20 cellular contexts compared by ENCODE assay signal in genomic region chr10:1266033-1266802, GRCh38.
"Had no signal": no experiment of that assay in that cellular context is flagged by ENCODE, and none has a peak within 500 bp of the region (broad histone marks: within the 10 kb centered on the region; RNA-seq: fewer than 3 reads in every experiment).

No MANE protein-coding gene starts in this region.

- DNase-seq: effector CD8-positive, alpha-beta T cell; glutamatergic neuron; immature natural killer cell; left lung; mesendoderm; naive thymus-derived CD8-positive, alpha-beta T cell; right cardiac atrium; stimulated activated CD4-positive, alpha-beta T cell treated with anti-CD3 and anti-CD28 coated beads, Interleukin-4, amount 100 ng/mL, for 1 hour; stimulated activated CD8-positive, alpha-beta memory T cell treated with anti-CD3 and anti-CD28 coated beads, Interleukin-4, amount 100 ng/mL, for 48 hours; stimulated activated naive CD8-positive, alpha-beta T cell treated with anti-CD3 and anti-CD28 coated beads, Interleukin-15, Interleukin-2, amounts not matched to agents 100 U/mL and 50 U/mL, for 24 hours had no signal

- H3K27me3 ChIP-seq: left lung, suprapubic skin, tibial artery, upper lobe of left lung, vagina had no signal

- H3K9me3 ChIP-seq: gastroesophageal sphincter, suprapubic skin, tibial artery, upper lobe of left lung, vagina had no signal

- H3K27ac ChIP-seq: coronary artery, gastroesophageal sphincter, left lung, suprapubic skin, tibial artery, upper lobe of left lung, vagina had no signal

- ATAC-seq: esophagus mucosa; gastroesophageal sphincter; left lung; naive thymus-derived CD8-positive, alpha-beta T cell; right cardiac atrium; stimulated activated effector memory CD8-positive, alpha-beta T cell treated with anti-CD3 and anti-CD28 coated beads, Interleukin-12 subunit alpha, Interleukin-12 subunit beta, amount 100 ng/mL, for 72 hours; stimulated activated naive CD8-positive, alpha-beta T cell treated with anti-CD3 and anti-CD28 coated beads, Interleukin-15, Interleukin-2, amounts not matched to agents 100 U/mL and 50 U/mL, for 24 hours had no signal

- H3K36me3 ChIP-seq: gastroesophageal sphincter, left lung, suprapubic skin, tibial artery, upper lobe of left lung, vagina had no signal

- H3K4me3 ChIP-seq: coronary artery, gastroesophageal sphincter, left lung, lung, smooth muscle cell, suprapubic skin, tibial artery, upper lobe of left lung, vagina had no signal

- H3K4me1 ChIP-seq: gastroesophageal sphincter, left lung, suprapubic skin, tibial artery, upper lobe of left lung, vagina had no signal

- H3K4me2 ChIP-seq: smooth muscle cell had no signal
